ENCODE assay signal across 28 cellular contexts in the genomic region with DNA sequence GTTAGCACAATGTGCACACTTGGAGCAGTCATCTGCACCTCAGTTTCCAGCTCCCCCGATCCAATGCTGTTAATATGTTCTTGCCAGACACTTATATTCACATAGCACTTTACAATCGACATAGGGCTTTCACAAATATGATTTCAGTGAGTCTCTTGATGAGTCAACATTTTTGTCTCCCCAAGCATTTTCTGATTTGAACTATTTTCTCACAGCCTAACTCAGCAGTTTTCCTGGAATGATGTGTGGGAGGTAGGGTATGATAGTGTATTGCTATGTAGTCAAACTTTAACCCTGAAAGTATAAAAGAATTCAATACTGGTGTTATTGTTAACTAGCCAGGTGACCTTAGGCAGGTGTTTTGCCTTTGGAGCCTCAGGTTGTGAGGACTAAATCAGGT.
A peak's percentile ranks its signal among the peaks of the same experiment; 100 is the strongest.
DNase-seq lines count a peak whose midpoint lies in the region; ATAC-seq lines count a peak whose summit lies in the region.
"Had no signal": no experiment of that assay in that cellular context is flagged by ENCODE, and none has a peak within 500 bp of the region (broad histone marks: within the 10 kb centered on the region; RNA-seq: fewer than 3 reads in every experiment).

No MANE protein-coding gene starts in this region.

- no peak overlapping the region for H3K9ac ChIP-seq in adipocyte (ENCODE audit: low read length)

- peaks cover 6% of the 10 kb centered on the region for H3K4me1 ChIP-seq in adipocyte (ENCODE audit: control insufficient read depth, insufficient read depth, low read length)
- H3K4me1 ChIP-seq: BE2C, body of pancreas, pancreas, testis had no signal

- ATAC-seq in GM21786 (IDR thresholded peaks at IDR 0.05; ENCODE audit: unreplicated experiment), result no peak
- ATAC-seq: activated CD4-positive, CD25-positive, alpha-beta regulatory T cell treated with anti-CD3 and anti-CD28 coated beads, Interleukin-2, amount 50 U/mL, for 24 hours; activated CD8-positive, alpha-beta memory T cell treated with anti-CD3 and anti-CD28 coated beads, Interleukin-2, amount 10 ng/mL, durations not matched to agents 7 days and 5 days; activated T-cell treated with anti-CD3 and anti-CD28 coated beads, Interleukin-2, amount 50 U/mL, for 4 hours; body of pancreas; CD8-positive, alpha-beta T cell; left lobe of liver; pancreas had no signal

- H3K27me3 ChIP-seq in adipocyte (replicated peaks; ENCODE audit: control insufficient read depth, insufficient read depth, low read length), result no peaks in the 10 kb centered on the region
- H3K27me3 ChIP-seq: BE2C, body of pancreas, pancreas, testis had no signal

- H3K36me3 ChIP-seq in adipocyte (ENCODE audit: control insufficient read depth, insufficient read depth, low read length, severe bottlenecking), result no peaks in the 10 kb centered on the region
- H3K36me3 ChIP-seq: BE2C, HAP-1, pancreas had no signal

- DNase-seq in GM03348 (ENCODE audit: low spot score) (peak; percentile 23), adipocyte (ENCODE audit: low read depth) (peak; percentile 37), fibroblast of peridontal ligament (ENCODE audit: extremely low read depth) (peak; percentile 12), putamen (ENCODE audit: low spot score) (peak; percentile 34), NCI-H345 treated with DMSO at 0.1 percent for 48 hours (lab: John Stamatoyannopoulos, UW; ENCODE audit: unreplicated experiment) (no peak), SK-N-DZ (ENCODE audit: low spot score) (no peak), cerebellum (ENCODE audit: low spot score) (no peak)
- DNase-seq: activated CD4-positive, alpha-beta T cell treated with anti-CD3 and anti-CD28 coated beads, Interleukin-2, amount 50 U/mL, for 4 hours; activated CD8-positive, alpha-beta memory T cell treated with anti-CD3 and anti-CD28 coated beads, Interleukin-2, amount 10 ng/mL, durations not matched to agents 7 days and 5 days; activated gamma-delta T cell treated with Interleukin-2 at 50 U/mL for 16 hours; activated T-cell treated with anti-CD3 and anti-CD28 coated beads, Interleukin-2, amount 50 U/mL, for 4 hours; BE2C; body of pancreas; CD8-positive, alpha-beta T cell; hypothalamus; NCI-H1092; NCI-H187; NCI-H2171; NCI-H510A treated with DMSO at 0.1 percent for 48 hours; pancreas; SHP77; small intestine; stimulated activated naive CD4-positive, alpha-beta T cell treated with Interleukin-2 at 50 U/mL for 16 hours; testis had no signal

- no peaks in the 10 kb centered on the region for H3K9me3 ChIP-seq in adipocyte (ENCODE audit: control insufficient read depth, low read length)
- H3K9me3 ChIP-seq: BE2C, body of pancreas, pancreas, testis had no signal

- no peak overlapping the region for H3K4me3 ChIP-seq in adipocyte (ENCODE audit: low read length)
- H3K4me3 ChIP-seq: body of pancreas, HAP-1, pancreas, testis had no signal

Comparison
In these comparisons a context has a peak if more than half of its experiments do, and no peak if none do; other contexts are left out.
1. DNase-seq: peak in GM03348 (single experiment), adipocyte (single experiment), fibroblast of peridontal ligament (single experiment) and putamen (single experiment); none in NCI-H345 treated with DMSO at 0.1 percent for 48 hours (single experiment), SK-N-DZ (single experiment) and cerebellum (single experiment).